Comparison of ENCODE assay signal across 7 cellular contexts in genomic region chr19:10544753-10545251, GRCh38. TPM values are rescaled to one million over a fixed set of nuclear protein-coding genes. Genes with fewer than 3 reads are reported as not detected.
DNase-seq lines count a peak whose midpoint lies in the region.

No MANE protein-coding gene starts in this region.

- H3K4me3 ChIP-seq in HUES64 (ENCODE audit: low read length) (peak overlapping the region; percentile 96), subcutaneous abdominal adipose tissue (ENCODE audit: low read depth in 1 of 5, low read length in 5 of 5) (peak overlapping the region; percentile 77 to 87 (median 85))

- H3K27me3 Mint-ChIP-seq in activated naive CD8-positive, alpha-beta T cell: peaks cover 1% of the 10 kb centered on the region

- H3K36me3 ChIP-seq in HUES64 (ENCODE audit: insufficient read depth, low read length): peaks cover 28% of the 10 kb centered on the region
- H3K36me3 ChIP-seq in subcutaneous abdominal adipose tissue (ENCODE audit: control insufficient read depth in 5 of 5, insufficient read depth in 5 of 5, low read length in 5 of 5): peaks cover 0 to 27% (median 20%) of the 10 kb centered on the region in 5 donors

- 85% methylated on average over 23 of the region's 23 CpGs for WGBS in HUES64

- H3K4me1 ChIP-seq in HUES64 (ENCODE audit: insufficient read depth, low read length) (no peaks in the 10 kb centered on the region), subcutaneous abdominal adipose tissue (ENCODE audit: control insufficient read depth in 5 of 5, insufficient read depth in 5 of 5, low read length in 5 of 5) (peaks cover 2 to 19% (median 16%) of the 10 kb centered on the region in 5 donors)

- peak overlapping the region; percentile 89 for H3K27ac Mint-ChIP-seq in activated naive CD8-positive, alpha-beta T cell

- H3K27ac ChIP-seq in HUES64 (ENCODE audit: low read depth, low read length) (no peak overlapping the region), layer of hippocampus (ENCODE audit: low read depth, low read length) (peak overlapping the region; percentile 84), subcutaneous abdominal adipose tissue (ENCODE audit: low read depth, low read length) (peak overlapping the region; percentile 30)

- peak overlapping the region; percentile 89 for H3K4me3 Mint-ChIP-seq in activated naive CD8-positive, alpha-beta T cell

- no peaks in the 10 kb centered on the region for H3K36me3 Mint-ChIP-seq in activated naive CD8-positive, alpha-beta T cell

- DNase-seq in KBM-7: no peak
- DNase-seq in NCI-H69 (lab: John Stamatoyannopoulos, UW): no peak
- DNase-seq in NCI-H187 treated with DMSO at 0.1 percent for 48 hours (lab: John Stamatoyannopoulos, UW): no peak

- H3K27me3 ChIP-seq in HUES64 (ENCODE audit: insufficient read depth, low read length) (no peaks in the 10 kb centered on the region), layer of hippocampus (ENCODE audit: control insufficient read depth, insufficient read depth, low read length) (no peaks in the 10 kb centered on the region), subcutaneous abdominal adipose tissue (ENCODE audit: control insufficient read depth in 5 of 5, insufficient read depth in 4 of 5, low read length in 5 of 5) (no peaks in the 10 kb centered on the region)

- no peak overlapping the region for H3K9ac ChIP-seq in HUES64 (ENCODE audit: low read depth, low read length)
- H3K9ac ChIP-seq in subcutaneous abdominal adipose tissue (ENCODE audit: low read length in 5 of 5): peak overlapping the region in 4 of 5 donors; percentile 20 to 93 (median 86)

- no peaks in the 10 kb centered on the region for H3K9me3 Mint-ChIP-seq in activated naive CD8-positive, alpha-beta T cell (ENCODE audit: low read depth)

- H3K9me3 ChIP-seq in HUES64 (ENCODE audit: insufficient read depth, low read depth, low read length) (no peaks in the 10 kb centered on the region), subcutaneous abdominal adipose tissue (ENCODE audit: control insufficient read depth in 5 of 5, low read length in 5 of 5) (no peaks in the 10 kb centered on the region)

- in situ Hi-C loops in KBM-7 (cut with MboI; ENCODE audit: low pct_unique_long_range_greater_than_20kb, low sequenced_read_pairs): no loop called here

- peaks cover 11% of the 10 kb centered on the region for H3K4me1 Mint-ChIP-seq in activated naive CD8-positive, alpha-beta T cell (ENCODE audit: low read depth)

RNA-seq across cellular contexts. Expression of gene ATG4D, which starts 1.1 kb away (rescaled TPM):
- polyA plus RNA-seq in HUES64 (2013, experiment 1 of 2): 23.6 TPM
- 24.9 TPM for polyA plus RNA-seq in HUES64 (2013, experiment 2 of 2)

RNA-seq across cellular contexts. Expression of gene KRI1, which starts 21.0 kb away (rescaled TPM):
- 27.0 TPM for polyA plus RNA-seq in HUES64 (2013, experiment 1 of 2)
- 24.5 TPM for polyA plus RNA-seq in HUES64 (2013, experiment 2 of 2)

RNA-seq across cellular contexts. Expression of gene CDKN2D, which starts 24.0 kb away (rescaled TPM):
- polyA plus RNA-seq in HUES64 (2013, experiment 1 of 2): 2.4 TPM
- 3.7 TPM for polyA plus RNA-seq in HUES64 (2013, experiment 2 of 2)

RNA-seq across cellular contexts. Expression of gene S1PR5, which starts 27.6 kb away (rescaled TPM):
- 1.1 TPM for polyA plus RNA-seq in HUES64 (2013, experiment 1 of 2)
- 1.0 TPM for polyA plus RNA-seq in HUES64 (2013, experiment 2 of 2)

RNA-seq across cellular contexts. Expression of gene KEAP1, which starts 41.6 kb away (rescaled TPM):
- 55.3 TPM for polyA plus RNA-seq in HUES64 (2013, experiment 1 of 2)
- 51.2 TPM for polyA plus RNA-seq in HUES64 (2013, experiment 2 of 2)
